In the genomic region with DNA sequence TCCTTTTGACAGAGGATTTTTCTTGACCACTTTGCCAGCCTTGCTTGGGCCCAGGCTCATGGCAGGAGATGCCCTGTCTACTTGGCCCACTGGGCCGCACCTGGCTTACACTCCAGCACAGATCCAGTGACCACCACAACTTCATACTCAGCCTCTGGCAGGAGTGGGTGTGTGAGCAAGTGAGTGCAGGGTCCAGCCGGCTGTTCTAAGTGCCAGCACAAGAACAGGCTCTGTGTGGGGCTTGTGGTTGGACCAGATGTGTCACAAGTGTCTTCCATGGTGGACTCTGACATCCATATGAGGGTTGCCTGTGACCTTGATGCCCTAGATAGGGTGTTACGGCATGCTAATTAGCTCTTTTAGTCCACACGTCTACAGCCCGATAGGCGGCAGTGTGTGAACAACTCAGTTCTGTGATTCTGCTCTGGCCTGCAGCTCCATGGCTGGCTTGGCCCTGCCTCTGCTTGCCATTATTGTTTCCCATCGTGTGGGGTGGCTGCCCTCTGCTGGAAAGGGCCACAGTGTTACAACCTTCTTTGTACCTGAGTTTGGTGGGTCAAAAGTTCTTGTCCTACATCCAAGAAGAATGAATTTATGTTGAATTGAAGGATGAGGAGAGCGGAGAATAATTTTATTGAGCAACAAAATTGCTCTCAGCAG, we compare ENCODE assay signal across 8 cellular contexts.
A peak's percentile ranks its signal among the peaks of the same experiment; 100 is the strongest.
DNase-seq lines count a peak whose midpoint lies in the region; ATAC-seq and TF ChIP-seq lines count a peak whose summit lies in the region.

No MANE protein-coding gene starts in this region.

- TF ChIP-seq CTCF in right atrium auricular region (IDR thresholded peaks at IDR 0.05) (peak in 1 of 2 donors; percentile 14), H9 (conservative IDR thresholded peaks at IDR 0.05) (peak; percentile 78), cardiac muscle cell (IDR thresholded peaks at IDR 0.05; ENCODE audit: low read depth, low read length) (peak; percentile 40), thyroid gland (IDR thresholded peaks at IDR 0.05) (no peak)

- H2BK20ac ChIP-seq in H9 (ENCODE audit: low read depth, low read length, poor library complexity, severe bottlenecking) = no peak overlapping the region

- H3K27ac Mint-ChIP-seq in H9 = no peak overlapping the region; a peak in 1 of 7 replicates

- no peak overlapping the region for H3K4me2 ChIP-seq in H9 (ENCODE audit: insufficient read depth, insufficient read length, low read length)

- H3K27me3 ChIP-seq in right atrium auricular region (no peaks in the 10 kb centered on the region), H9 (ENCODE audit: insufficient read depth, low read length) (no peaks in the 10 kb centered on the region), cardiac muscle cell (no peaks in the 10 kb centered on the region), thyroid gland (no peaks in the 10 kb centered on the region)

- peaks cover 4 to 6% (median 4%) of the 10 kb centered on the region in 3 experiments for H3K36me3 Mint-ChIP-seq in H9 (ENCODE audit: insufficient read depth in 1 of 3, low read depth in 3 of 3)

- no peak overlapping the region for H3K4me3 Mint-ChIP-seq in H9

- no peaks in the 10 kb centered on the region for H3K79me2 ChIP-seq in H9 (ENCODE audit: insufficient read depth, low read length)

- WGBS in H9 (ENCODE audit: extremely low coverage, insufficient read length, low lambda C conversion rate) = no CpG with 5 or more reads among the region's 8 CpGs
- WGBS in thyroid gland, 2 donors = 77 to 80% methylated on average over 8 of the region's 8 CpGs

- DNase-seq in Right ventricle myocardium superior (peak; percentile 50), right atrium auricular region (ENCODE audit: low spot score) (no peak), H9 (peak; percentile 97), KBM-7 (peak; percentile 83), T-helper 9 cell (peak; percentile 1), cardiac muscle cell (ENCODE audit: low read depth in 1 of 2, low spot score in 1 of 2) (peak; percentile 46 to 61), thyroid gland (no peak)
- DNase-seq in stimulated activated CD4-positive, alpha-beta T cell treated with anti-CD3 and anti-CD28 coated beads, Interleukin-4, amount 100 ng/mL, for 24 hours = peak; percentile 9

- peak; percentile 85 for ATAC-seq in Right ventricle myocardium superior (ENCODE audit: poor library complexity)

- H2AFZ ChIP-seq in H9 (ENCODE audit: low read length) = no peak overlapping the region

- H2AK5ac ChIP-seq in H9 (ENCODE audit: insufficient read length, low read length) = no peak overlapping the region

- no peak overlapping the region for H3K4ac ChIP-seq in H9 (ENCODE audit: low read depth, low read length)

- H3T11ph ChIP-seq in H9 (ENCODE audit: low read length) = no peak overlapping the region

- H3K27ac ChIP-seq in right atrium auricular region (no peak overlapping the region), H9 (ENCODE audit: insufficient read length, low read depth, low read length) (no peak overlapping the region), cardiac muscle cell (no peak overlapping the region), thyroid gland (no peak overlapping the region)

- no peak overlapping the region for H3K18ac ChIP-seq in H9 (ENCODE audit: insufficient read length, low read depth, low read length)

- no peaks in the 10 kb centered on the region for H3K9me3 ChIP-seq in right atrium auricular region
- H3K9me3 ChIP-seq in H9 (ENCODE audit: control insufficient read depth, low read depth, low read length) = no peaks in the 10 kb centered on the region
- H3K9me3 ChIP-seq in cardiac muscle cell (ENCODE audit: low read depth) = no peaks in the 10 kb centered on the region
- no peaks in the 10 kb centered on the region for H3K9me3 ChIP-seq in thyroid gland

- H4K91ac ChIP-seq in H9 (ENCODE audit: insufficient read length, low read depth, low read length) = no peak overlapping the region

- H3K14ac ChIP-seq in H9 (ENCODE audit: insufficient read depth, low read length) = no peak overlapping the region

- in situ Hi-C loops in KBM-7 (cut with MboI; ENCODE audit: low pct_unique_long_range_greater_than_20kb, low sequenced_read_pairs) = no loop called here

- H3K79me1 ChIP-seq in H9 (ENCODE audit: insufficient read depth, low read depth, low read length, poor library complexity, severe bottlenecking) = no peaks in the 10 kb centered on the region

- H3K27me3 Mint-ChIP-seq in H9 (ENCODE audit: low read depth) = no peaks in the 10 kb centered on the region

- no peak overlapping the region for H3K9ac ChIP-seq in H9 (ENCODE audit: extremely low read depth, insufficient read length, low read length)

- H2BK12ac ChIP-seq in H9 (ENCODE audit: insufficient read length, low read depth, low read length) = no peak overlapping the region

- H3K9me3 Mint-ChIP-seq in H9 = peaks cover 4 to 17% of the 10 kb centered on the region in 2 experiments; a peak in 4 of 5 replicates

- H4K8ac ChIP-seq in H9 (replicated peaks; ENCODE audit: insufficient read length, low read depth, low read length) = no peak overlapping the region

- H2BK120ac ChIP-seq in H9 (ENCODE audit: low read depth, low read length, poor library complexity, severe bottlenecking) = no peak overlapping the region

- H3K4me1 ChIP-seq in right atrium auricular region (no peaks in the 10 kb centered on the region), H9 (ENCODE audit: insufficient read depth, low read length) (peaks cover 3% of the 10 kb centered on the region; the same call in 1 of the 2 replicates), cardiac muscle cell (ENCODE audit: low read depth) (no peaks in the 10 kb centered on the region), thyroid gland (no peaks in the 10 kb centered on the region)

- no peaks in the 10 kb centered on the region for H4K20me1 ChIP-seq in H9 (ENCODE audit: control insufficient read depth, insufficient read depth, insufficient read length)

- H2BK15ac ChIP-seq in H9 (ENCODE audit: low read depth, low read length) = no peak overlapping the region

- no peak overlapping the region for H4K5ac ChIP-seq in H9 (ENCODE audit: insufficient read length, low read depth, low read length)

- TF ChIP-seq POLR2A in thyroid gland (IDR thresholded peaks at IDR 0.05) = no peak

- H3K36me3 ChIP-seq in right atrium auricular region = no peaks in the 10 kb centered on the region
- H3K36me3 ChIP-seq in cardiac muscle cell = no peaks in the 10 kb centered on the region
- no peaks in the 10 kb centered on the region for H3K36me3 ChIP-seq in thyroid gland

- H2BK5ac ChIP-seq in H9 (ENCODE audit: insufficient read length, low read length) = no peak overlapping the region

- H3K4me1 Mint-ChIP-seq in H9 = peaks cover 12 to 17% of the 10 kb centered on the region in 2 experiments

- intact Hi-C loops in Right ventricle myocardium superior (cut with DNase I) = no loop called here
- intact Hi-C loops in thyroid gland (cut with DNase I) = no loop called here

- H3K4me3 ChIP-seq in right atrium auricular region (no peak overlapping the region), cardiac muscle cell (no peak overlapping the region), thyroid gland (replicated peaks in 1 of 3) (no peak overlapping the region)

- no peak overlapping the region for H3K56ac ChIP-seq in H9 (ENCODE audit: insufficient read length, low read depth, low read length)

- H3K23me2 ChIP-seq in H9 (ENCODE audit: insufficient read length, low read depth, low read length, poor library complexity, severe bottlenecking) = no peaks in the 10 kb centered on the region

- H3K23ac ChIP-seq in H9 (ENCODE audit: insufficient read length, low read depth, low read length) = no peak overlapping the region

Comparison
In these comparisons a context has a peak if more than half of its experiments do, and no peak if none do; other contexts are left out.
1. DNase-seq: peak in Right ventricle myocardium superior (single experiment), H9 (single experiment), KBM-7 (single experiment), T-helper 9 cell (single experiment), cardiac muscle cell (2 of 2) and stimulated activated CD4-positive, alpha-beta T cell treated with anti-CD3 and anti-CD28 coated beads, Interleukin-4, amount 100 ng/mL, for 24 hours (single experiment); none in right atrium auricular region (single experiment) and thyroid gland (0 of 2).
2. CTCF ChIP-seq: peak in H9 (single experiment) and cardiac muscle cell (single experiment); none in thyroid gland (0 of 6).